Comparison of ENCODE assay signal across 2 cellular contexts in the genomic region with DNA sequence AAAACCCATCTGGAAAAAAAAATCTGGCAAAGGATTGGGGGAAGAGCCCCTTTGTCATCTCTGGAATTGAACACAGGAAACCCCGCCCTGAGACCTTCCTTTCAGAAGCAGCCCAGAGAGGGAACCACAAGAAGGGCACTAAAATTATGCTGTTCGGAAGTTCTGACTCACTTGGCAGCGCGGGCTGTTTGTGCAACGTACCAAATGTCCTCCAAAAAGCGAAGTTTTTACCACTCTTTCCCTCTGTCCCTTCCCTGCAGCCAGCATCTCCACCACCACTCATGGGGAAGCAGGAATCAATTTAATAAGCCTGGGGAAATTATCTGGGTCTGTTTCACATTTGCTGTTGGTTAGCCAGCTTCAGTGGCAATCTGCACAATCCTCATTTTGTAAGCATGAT.
TF ChIP-seq lines count a peak whose summit lies in the region.

No MANE protein-coding gene starts in this region.

TF ChIP-seq in liver, 16 proteins besides CTCF, POLR2A, EP300 and RAD21:
- TF ChIP-seq FOXA1 (IDR thresholded peaks at IDR 0.05) (no peak), HNF4G (IDR thresholded peaks at IDR 0.05) (no peak), FOXA2 (IDR thresholded peaks at IDR 0.05) (no peak), JUND (IDR thresholded peaks at IDR 0.05) (peak; percentile 47 to 82), GABPA (IDR thresholded peaks at IDR 0.05 in 1 of 2, conservative IDR thresholded peaks at IDR 0.05 in 1 of 2) (no peak), TAF1 (conservative IDR thresholded peaks at IDR 0.05) (no peak)
- TF ChIP-seq, protein P1, sequence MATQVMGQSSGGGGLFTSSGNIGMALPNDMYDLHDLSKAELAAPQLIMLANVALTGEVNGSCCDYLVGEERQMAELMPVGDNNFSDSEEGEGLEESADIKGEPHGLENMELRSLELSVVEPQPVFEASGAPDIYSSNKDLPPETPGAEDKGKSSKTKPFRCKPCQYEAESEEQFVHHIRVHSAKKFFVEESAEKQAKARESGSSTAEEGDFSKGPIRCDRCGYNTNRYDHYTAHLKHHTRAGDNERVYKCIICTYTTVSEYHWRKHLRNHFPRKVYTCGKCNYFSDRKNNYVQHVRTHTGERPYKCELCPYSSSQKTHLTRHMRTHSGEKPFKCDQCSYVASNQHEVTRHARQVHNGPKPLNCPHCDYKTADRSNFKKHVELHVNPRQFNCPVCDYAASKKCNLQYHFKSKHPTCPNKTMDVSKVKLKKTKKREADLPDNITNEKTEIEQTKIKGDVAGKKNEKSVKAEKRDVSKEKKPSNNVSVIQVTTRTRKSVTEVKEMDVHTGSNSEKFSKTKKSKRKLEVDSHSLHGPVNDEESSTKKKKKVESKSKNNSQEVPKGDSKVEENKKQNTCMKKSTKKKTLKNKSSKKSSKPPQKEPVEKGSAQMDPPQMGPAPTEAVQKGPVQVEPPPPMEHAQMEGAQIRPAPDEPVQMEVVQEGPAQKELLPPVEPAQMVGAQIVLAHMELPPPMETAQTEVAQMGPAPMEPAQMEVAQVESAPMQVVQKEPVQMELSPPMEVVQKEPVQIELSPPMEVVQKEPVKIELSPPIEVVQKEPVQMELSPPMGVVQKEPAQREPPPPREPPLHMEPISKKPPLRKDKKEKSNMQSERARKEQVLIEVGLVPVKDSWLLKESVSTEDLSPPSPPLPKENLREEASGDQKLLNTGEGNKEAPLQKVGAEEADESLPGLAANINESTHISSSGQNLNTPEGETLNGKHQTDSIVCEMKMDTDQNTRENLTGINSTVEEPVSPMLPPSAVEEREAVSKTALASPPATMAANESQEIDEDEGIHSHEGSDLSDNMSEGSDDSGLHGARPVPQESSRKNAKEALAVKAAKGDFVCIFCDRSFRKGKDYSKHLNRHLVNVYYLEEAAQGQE (IDR thresholded peaks at IDR 0.05): no peak

TF ChIP-seq in HepG2, 621 proteins besides CTCF, POLR2A, EP300 and RAD21:
- TF ChIP-seq ZNF124 (CRISPR knock-in tag; IDR thresholded peaks at IDR 0.05): no peak
- TF ChIP-seq CBFB (CRISPR knock-in tag; IDR thresholded peaks at IDR 0.05): no peak
- TF ChIP-seq, protein P2, sequence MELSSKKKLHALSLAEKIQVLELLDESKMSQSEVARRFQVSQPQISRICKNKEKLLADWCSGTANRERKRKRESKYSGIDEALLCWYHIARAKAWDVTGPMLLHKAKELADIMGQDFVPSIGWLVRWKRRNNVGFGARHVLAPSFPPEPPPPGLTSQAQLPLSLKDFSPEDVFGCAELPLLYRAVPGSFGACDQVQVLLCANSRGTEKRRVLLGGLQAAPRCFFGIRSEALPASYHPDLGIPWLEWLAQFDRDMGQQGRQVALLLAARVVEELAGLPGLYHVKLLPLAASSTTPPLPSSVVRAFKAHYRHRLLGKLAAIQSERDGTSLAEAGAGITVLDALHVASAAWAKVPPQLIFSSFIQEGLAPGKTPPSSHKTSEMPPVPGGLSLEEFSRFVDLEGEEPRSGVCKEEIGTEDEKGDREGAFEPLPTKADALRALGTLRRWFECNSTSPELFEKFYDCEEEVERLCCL (CRISPR knock-in tag; IDR thresholded peaks at IDR 0.05; ENCODE audit: borderline replicate concordance): no peak
